In the genomic region with DNA sequence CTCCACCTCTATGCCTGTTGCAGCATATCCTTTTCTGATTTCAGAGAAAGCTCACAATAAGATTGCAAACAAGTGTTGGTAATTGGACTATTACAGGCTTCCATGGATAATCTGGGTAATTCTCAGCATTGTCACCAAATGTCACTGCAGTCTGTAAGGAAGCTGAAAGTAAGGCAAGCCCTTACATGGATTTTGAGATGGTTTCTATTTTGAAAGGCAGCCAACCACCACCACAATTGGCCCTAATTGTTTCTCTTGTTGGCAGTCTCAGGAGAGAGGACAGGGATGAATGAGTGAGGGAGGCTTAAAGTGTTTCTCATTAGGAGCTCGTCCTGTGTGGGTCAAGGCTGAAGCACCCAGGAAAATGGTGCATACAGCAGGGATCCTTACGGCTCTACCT, we compare ENCODE assay signal across 13 cellular contexts.
DNase-seq lines count a peak whose midpoint lies in the region; ATAC-seq and TF ChIP-seq lines count a peak whose summit lies in the region.
"Had no signal": no experiment of that assay in that cellular context is flagged by ENCODE, and none has a peak within 500 bp of the region (broad histone marks: within the 10 kb centered on the region; RNA-seq: fewer than 3 reads in every experiment).

No MANE protein-coding gene starts in this region.

- WGBS in aorta, 2 donors, result 43 to 47% methylated on average over 2 of the region's 2 CpGs

- peak overlapping the region; percentile 51 for H2AFZ ChIP-seq in MM.1S (ENCODE audit: low read length)

- peak; percentile 9 for DNase-seq in AG10803 (ENCODE audit: low read depth)
- DNase-seq in MM.1S, result peak; percentile 22
- DNase-seq in NCI-H345 treated with DMSO at 0.1 percent for 48 hours (lab: John Stamatoyannopoulos, UW; ENCODE audit: unreplicated experiment), result peak; percentile 57
- peak; percentile 24 for DNase-seq in fibroblast of the aortic adventitia (ENCODE audit: low read depth)
- no peak for DNase-seq in aorta
- DNase-seq: activated CD4-positive, alpha-beta T cell treated with anti-CD3 and anti-CD28 coated beads, Interleukin-2, amount 50 U/mL, for 4 hours; activated effector memory CD4-positive, alpha-beta T cell treated with Interleukin-2 at 50 U/mL for 16 hours had no signal

- no peaks in the 10 kb centered on the region; the same call in 1 of the 2 replicates for H3K9me2 ChIP-seq in MM.1S (replicated peaks; ENCODE audit: insufficient read depth, low read length)

- no peak for TF ChIP-seq CTCF in AG10803 (conservative IDR thresholded peaks at IDR 0.05; ENCODE audit: low read length)
- TF ChIP-seq CTCF in MM.1S (IDR thresholded peaks at IDR 0.05; ENCODE audit: low read length), result peak; percentile 24
- no peak for TF ChIP-seq CTCF in fibroblast of the aortic adventitia (IDR thresholded peaks at IDR 0.05; ENCODE audit: insufficient read depth, low read length)

- no peaks in the 10 kb centered on the region for H4K20me1 ChIP-seq in MM.1S (ENCODE audit: insufficient read depth, low read length)

- peak overlapping the region; percentile 21; the same call in 1 of the 2 replicates for H3K27ac ChIP-seq in MM.1S (ENCODE audit: low read length)
- no peak overlapping the region for H3K27ac ChIP-seq in aorta (ENCODE audit: low read depth in 1 of 2, low read length in 2 of 2)
- H3K27ac ChIP-seq: breast epithelium, prostate gland had no signal

- H3K4me2 ChIP-seq in MM.1S (ENCODE audit: low read depth, low read length), result peak overlapping the region; percentile 64

- peaks cover 8% of the 10 kb centered on the region for H3F3A ChIP-seq in MM.1S (ENCODE audit: insufficient read depth, low read length)

- H3K27me3 ChIP-seq in MM.1S (replicated peaks; ENCODE audit: insufficient read depth, low read length) (no peaks in the 10 kb centered on the region), aorta (ENCODE audit: control insufficient read depth in 1 of 2, insufficient read depth in 2 of 2, low read length in 1 of 2) (no peaks in the 10 kb centered on the region)
- H3K27me3 ChIP-seq: breast epithelium had no signal

- H3K9me3 ChIP-seq in MM.1S (replicated peaks; ENCODE audit: insufficient read depth, low read length) (no peaks in the 10 kb centered on the region), aorta (ENCODE audit: control insufficient read depth, low read length) (no peaks in the 10 kb centered on the region)
- H3K9me3 ChIP-seq: breast epithelium, prostate gland had no signal

- ATAC-seq in HG03439 (IDR thresholded peaks at IDR 0.05; ENCODE audit: unreplicated experiment), result no peak
- no peak for ATAC-seq in aorta (ENCODE audit: low FRiP score)
- no peak for ATAC-seq in GM21619 (IDR thresholded peaks at IDR 0.05; ENCODE audit: unreplicated experiment)
- no peak for ATAC-seq in HG02885 (IDR thresholded peaks at IDR 0.05; ENCODE audit: poor library complexity, unreplicated experiment)
- ATAC-seq: stimulated activated memory B cell treated with anti-CD40 and anti-IgM and Interleukin-4, amounts not matched to agents 10 μg/mL and 1 μg/mL and 100 μg/mL, for 72 hours had no signal

- H3K4me3 ChIP-seq in AG10803 (ENCODE audit: low read length), result no peak overlapping the region
- H3K4me3 ChIP-seq in MM.1S (ENCODE audit: low read length), result peak overlapping the region; percentile 42
- no peak overlapping the region for H3K4me3 ChIP-seq in fibroblast of the aortic adventitia (ENCODE audit: low read depth, low read length)
- no peak overlapping the region for H3K4me3 ChIP-seq in aorta (ENCODE audit: low read length in 2 of 2)
- H3K4me3 ChIP-seq: breast epithelium, prostate gland had no signal

- H3K4me1 ChIP-seq in MM.1S (ENCODE audit: low read length), result peaks cover 18% of the 10 kb centered on the region
- H3K4me1 ChIP-seq in aorta (ENCODE audit: control insufficient read depth in 1 of 2, insufficient read depth in 2 of 2, low read length in 2 of 2), result no peaks in the 10 kb centered on the region
- H3K4me1 ChIP-seq: breast epithelium, prostate gland had no signal

- no peak overlapping the region; the same call in 1 of the 2 replicates for H3K9ac ChIP-seq in MM.1S (ENCODE audit: low read length)

- no peaks in the 10 kb centered on the region for H3K79me2 ChIP-seq in MM.1S (ENCODE audit: low read length)

- H3K36me3 ChIP-seq in MM.1S (replicated peaks; ENCODE audit: insufficient read depth, low read length) (no peaks in the 10 kb centered on the region), aorta (ENCODE audit: control insufficient read depth in 1 of 2, insufficient read depth in 2 of 2, low read length in 1 of 2) (no peaks in the 10 kb centered on the region)
- H3K36me3 ChIP-seq: breast epithelium, prostate gland had no signal

- intact Hi-C loops in aorta (cut with DNase I), result no loop called here

Comparison
In these comparisons a context has a peak if more than half of its experiments do, and no peak if none do; other contexts are left out.
1. DNase-seq: peak in AG10803 (single experiment), MM.1S (single experiment), NCI-H345 treated with DMSO at 0.1 percent for 48 hours (single experiment) and fibroblast of the aortic adventitia (single experiment); none in aorta (0 of 2).